ENCODE assay signal across 14 cellular contexts in genomic region chr3:184758056-184758455, GRCh38. TPM values are rescaled to one million over a fixed set of nuclear protein-coding genes. Genes with fewer than 3 reads are reported as not detected.
A peak's percentile ranks its signal among the peaks of the same experiment; 100 is the strongest.
DNase-seq lines count a peak whose midpoint lies in the region; TF ChIP-seq lines count a peak whose summit lies in the region.
"Had no signal": no experiment of that assay in that cellular context is flagged by ENCODE, and none has a peak within 500 bp of the region (broad histone marks: within the 10 kb centered on the region; RNA-seq: fewer than 3 reads in every experiment).

No MANE protein-coding gene starts in this region.

- WGBS in mesenchymal stem cell = 97% methylated on average over 11 of the region's 11 CpGs
- WGBS in transverse colon (ENCODE audit: low coverage in 1 of 2), 2 donors = 94% methylated on average over 11 of the region's 11 CpGs; no CpG with 5 or more reads in 1 of the 2 donors
- 91% methylated on average over 11 of the region's 11 CpGs for WGBS in GM23248 (ENCODE audit: low coverage in 1 of 2, low lambda C conversion rate in 2 of 2, missing lambda C conversion rate in 2 of 2), 2 experiments

- H4K8ac ChIP-seq in mesenchymal stem cell (ENCODE audit: low read length) = no peak overlapping the region

- no peaks in the 10 kb centered on the region for H3K9me3 Mint-ChIP-seq in activated T-helper 2 cell treated with anti-CD3 and anti-CD28 coated beads, Interferon-gamma antibody, Interleukin-2, Interleukin-4, amounts not matched to agents 10 μg/mL and 5 μg/mL and 100 μg/mL, durations not matched to agents 14 hours and 24 hours and 36 hours
- H3K9me3 Mint-ChIP-seq: CD8-positive, alpha-beta memory T cell; GM23338 had no signal

- H2BK15ac ChIP-seq in mesenchymal stem cell (ENCODE audit: low read depth, poor library complexity, severe bottlenecking) = no peak overlapping the region

- H4K20me1 ChIP-seq in MM.1S (ENCODE audit: insufficient read depth, low read length) (no peaks in the 10 kb centered on the region), GM23248 (ENCODE audit: insufficient read depth) (no peaks in the 10 kb centered on the region)
- H4K20me1 ChIP-seq: BLaER1 had no signal

- no peak overlapping the region for H2BK5ac ChIP-seq in mesenchymal stem cell (ENCODE audit: low read depth, low read length, poor library complexity, severe bottlenecking)

- no peaks in the 10 kb centered on the region for H3K36me3 Mint-ChIP-seq in activated T-helper 2 cell treated with anti-CD3 and anti-CD28 coated beads, Interferon-gamma antibody, Interleukin-2, Interleukin-4, amounts not matched to agents 10 μg/mL and 5 μg/mL and 100 μg/mL, durations not matched to agents 14 hours and 24 hours and 36 hours (ENCODE audit: low read depth)

- no peak for TF ChIP-seq POLR2A in transverse colon (IDR thresholded peaks at IDR 0.05)

- H2AFZ ChIP-seq in MM.1S (ENCODE audit: low read length) (peak overlapping the region; percentile 71; the same call in 1 of the 2 replicates), mesenchymal stem cell (ENCODE audit: low read depth, low read length) (no peak overlapping the region), GM23248 (no peak overlapping the region)

- no peak overlapping the region for H3K4ac ChIP-seq in mesenchymal stem cell (ENCODE audit: low read depth in 1 of 2, low read length in 2 of 2)

- H3K9me2 ChIP-seq in MM.1S (replicated peaks; ENCODE audit: insufficient read depth, low read length) (no peaks in the 10 kb centered on the region), GM23248 (ENCODE audit: insufficient read depth) (no peaks in the 10 kb centered on the region)

- no peak for TF ChIP-seq EP300 in transverse colon (IDR thresholded peaks at IDR 0.05; ENCODE audit: low read depth)

- H3K4me2 ChIP-seq in MM.1S (ENCODE audit: low read depth, low read length) (peak overlapping the region; percentile 68; the same call in 1 of the 2 replicates), mesenchymal stem cell (ENCODE audit: low read length, poor library complexity, severe bottlenecking) (no peak overlapping the region), GM23248 (ENCODE audit: unreplicated experiment) (no peak overlapping the region)

- H3K4me1 Mint-ChIP-seq in activated T-helper 2 cell treated with anti-CD3 and anti-CD28 coated beads, Interferon-gamma antibody, Interleukin-2, Interleukin-4, amounts not matched to agents 10 μg/mL and 5 μg/mL and 100 μg/mL, durations not matched to agents 14 hours and 24 hours and 36 hours (ENCODE audit: low read depth) = peaks cover 2% of the 10 kb centered on the region

- in situ Hi-C loops in transverse colon (cut with MboI; ENCODE audit: low pct_ligation_motif_present in 1 of 4, low pct_unique_long_range_greater_than_20kb in 1 of 4, low sequenced_read_pairs in 3 of 4) = no loop called here
- in situ Hi-C loops in GM23248 (cut with MboI) = no loop called here

- H3K9ac ChIP-seq in MM.1S (ENCODE audit: low read length) = no peak overlapping the region
- H3K9ac ChIP-seq in mesenchymal stem cell (ENCODE audit: low read length) = no peak overlapping the region
- H3K9ac ChIP-seq in GM23248 = no peak overlapping the region
- H3K9ac ChIP-seq: BLaER1 had no signal

- H3K9me3 ChIP-seq in MM.1S (replicated peaks; ENCODE audit: insufficient read depth, low read length) = no peaks in the 10 kb centered on the region
- no peaks in the 10 kb centered on the region for H3K9me3 ChIP-seq in mesenchymal stem cell (ENCODE audit: control insufficient read depth, low read length)
- no peaks in the 10 kb centered on the region for H3K9me3 ChIP-seq in transverse colon
- H3K9me3 ChIP-seq in GM23248 (ENCODE audit: low read depth) = no peaks in the 10 kb centered on the region
- H3K9me3 ChIP-seq: BLaER1, Caco-2 had no signal

- H3K4me3 ChIP-seq in MM.1S (ENCODE audit: low read length) (no peak overlapping the region), mesenchymal stem cell (ENCODE audit: insufficient read depth in 1 of 2, low read depth in 1 of 2, low read length in 2 of 2) (no peak overlapping the region), transverse colon (no peak overlapping the region), GM23248 (no peak overlapping the region)
- H3K4me3 ChIP-seq: BLaER1 had no signal

- H3K36me3 ChIP-seq in MM.1S (replicated peaks; ENCODE audit: insufficient read depth, low read length) = no peaks in the 10 kb centered on the region
- no peaks in the 10 kb centered on the region for H3K36me3 ChIP-seq in mesenchymal stem cell (ENCODE audit: control insufficient read depth in 1 of 2, insufficient read depth in 2 of 2, low read depth in 1 of 2, low read length in 2 of 2)
- no peaks in the 10 kb centered on the region for H3K36me3 ChIP-seq in transverse colon
- H3K36me3 ChIP-seq in GM23248 (ENCODE audit: low read depth) = no peaks in the 10 kb centered on the region
- H3K36me3 ChIP-seq: BLaER1 had no signal

- H3K27ac ChIP-seq in MM.1S (ENCODE audit: low read length) (no peak overlapping the region), mesenchymal stem cell (ENCODE audit: low read length, poor library complexity, severe bottlenecking) (no peak overlapping the region), transverse colon (peak overlapping the region; percentile 72 to 77 (median 76)), GM23248 (no peak overlapping the region)

- intact Hi-C loops in posterior vena cava (cut with DNase I) = no loop called here
- intact Hi-C loops in transverse colon (cut with DNase I; ENCODE audit: low total_unique reads) = no loop called here
- intact Hi-C loops in activated T-helper 2 cell treated with anti-CD3 and anti-CD28 coated beads, Interferon-gamma antibody, Interleukin-2, Interleukin-4, amounts not matched to agents 10 μg/mL and 5 μg/mL and 100 μg/mL, durations not matched to agents 14 hours and 24 hours and 36 hours (cut with micrococcal nuclease) = no loop called here

- no peak overlapping the region for H3K23ac ChIP-seq in mesenchymal stem cell (ENCODE audit: low read length in 2 of 2)

- H3K14ac ChIP-seq in mesenchymal stem cell (ENCODE audit: low read length in 2 of 2) = no peak overlapping the region

- no peak overlapping the region for H2AK5ac ChIP-seq in mesenchymal stem cell (ENCODE audit: low read length, severe bottlenecking)

- H3K79me2 ChIP-seq in MM.1S (ENCODE audit: low read length) (no peaks in the 10 kb centered on the region), GM23248 (ENCODE audit: insufficient read depth) (no peaks in the 10 kb centered on the region)

- peak overlapping the region; percentile 66 for H4K91ac ChIP-seq in mesenchymal stem cell (ENCODE audit: low read length)

- H2BK120ac ChIP-seq in mesenchymal stem cell (ENCODE audit: low read depth, low read length) = no peak overlapping the region

- no peak for DNase-seq in MM.1S
- no peak for DNase-seq in mesenchymal stem cell
- peak; percentile 67 for DNase-seq in posterior vena cava (ENCODE audit: low spot score)
- DNase-seq in transverse colon = no peak
- DNase-seq in GM23248 = no peak
- DNase-seq in NCI-H146 (lab: John Stamatoyannopoulos, UW) = no peak
- DNase-seq in activated T-helper 2 cell treated with anti-CD3 and anti-CD28 coated beads, Interferon-gamma antibody, Interleukin-2, Interleukin-4, amounts not matched to agents 10 μg/mL and 5 μg/mL and 100 μg/mL, durations not matched to agents 14 hours and 24 hours and 36 hours (ENCODE audit: low spot score) = no peak
- DNase-seq: 8988T, AML-193, Caco-2, H9 had no signal

- H3K79me1 ChIP-seq in mesenchymal stem cell (replicated peaks; ENCODE audit: low read length, poor library complexity, severe bottlenecking) = no peaks in the 10 kb centered on the region

- H3K27me3 Mint-ChIP-seq in activated T-helper 2 cell treated with anti-CD3 and anti-CD28 coated beads, Interferon-gamma antibody, Interleukin-2, Interleukin-4, amounts not matched to agents 10 μg/mL and 5 μg/mL and 100 μg/mL, durations not matched to agents 14 hours and 24 hours and 36 hours (ENCODE audit: low read depth) = no peaks in the 10 kb centered on the region

- no peaks in the 10 kb centered on the region for H3K4me1 ChIP-seq in MM.1S (ENCODE audit: low read length)
- H3K4me1 ChIP-seq in mesenchymal stem cell (ENCODE audit: control insufficient read depth, insufficient read depth, low read depth, low read length) = peaks cover 1% of the 10 kb centered on the region
- peaks cover 10 to 32% (median 18%) of the 10 kb centered on the region in 4 donors for H3K4me1 ChIP-seq in transverse colon
- H3K4me1 ChIP-seq in GM23248 (ENCODE audit: insufficient read depth) = peaks cover 21% of the 10 kb centered on the region
- H3K4me1 ChIP-seq: Caco-2 had no signal

- H3K4me3 Mint-ChIP-seq in activated T-helper 2 cell treated with anti-CD3 and anti-CD28 coated beads, Interferon-gamma antibody, Interleukin-2, Interleukin-4, amounts not matched to agents 10 μg/mL and 5 μg/mL and 100 μg/mL, durations not matched to agents 14 hours and 24 hours and 36 hours (ENCODE audit: low read depth) = no peak overlapping the region
- H3K4me3 Mint-ChIP-seq: CD8-positive, alpha-beta memory T cell; GM23338; H9 had no signal

- no peak overlapping the region for H3K18ac ChIP-seq in mesenchymal stem cell (ENCODE audit: low read depth in 1 of 2, low read length in 2 of 2)

- no peaks in the 10 kb centered on the region for H3F3A ChIP-seq in MM.1S (ENCODE audit: insufficient read depth, low read length)
- peaks cover 10% of the 10 kb centered on the region; the same call in 1 of the 2 replicates for H3F3A ChIP-seq in GM23248 (ENCODE audit: insufficient read depth)

- peak overlapping the region in 1 of 2 experiments; percentile 45 for H2BK12ac ChIP-seq in mesenchymal stem cell (ENCODE audit: low read length in 2 of 2)

- H3K27me3 ChIP-seq in MM.1S (replicated peaks; ENCODE audit: insufficient read depth, low read length) = no peaks in the 10 kb centered on the region
- peaks cover 0 to 24% of the 10 kb centered on the region in 2 experiments for H3K27me3 ChIP-seq in mesenchymal stem cell (ENCODE audit: control insufficient read depth in 1 of 2, insufficient read depth in 1 of 2, low read length in 2 of 2)
- H3K27me3 ChIP-seq in transverse colon = no peaks in the 10 kb centered on the region
- no peaks in the 10 kb centered on the region for H3K27me3 ChIP-seq in GM23248 (replicated peaks; ENCODE audit: insufficient read depth)
- H3K27me3 ChIP-seq: BLaER1 had no signal

- no peak overlapping the region for H3K27ac Mint-ChIP-seq in activated T-helper 2 cell treated with anti-CD3 and anti-CD28 coated beads, Interferon-gamma antibody, Interleukin-2, Interleukin-4, amounts not matched to agents 10 μg/mL and 5 μg/mL and 100 μg/mL, durations not matched to agents 14 hours and 24 hours and 36 hours
- H3K27ac Mint-ChIP-seq: CD8-positive, alpha-beta memory T cell; GM23338 had no signal

- TF ChIP-seq CTCF in MM.1S (IDR thresholded peaks at IDR 0.05; ENCODE audit: low read length) (no peak), transverse colon (IDR thresholded peaks at IDR 0.05) (no peak)

RNA-seq across cellular contexts. Expression of gene MAGEF1, which starts 46.2 kb away (rescaled TPM):
- polyA plus RNA-seq in mesenchymal stem cell (2013, experiment 1 of 2) = 21.2 TPM
- polyA plus RNA-seq in mesenchymal stem cell (2013, experiment 2 of 2) = 22.4 TPM
- total RNA-seq in posterior vena cava = 10 to 100 TPM; 29.6 to 31.3 TPM
- total RNA-seq in transverse colon = 10 to 100 TPM in 3 of 4 donors, 1 to 10 TPM in 1; 4.2 to 22.5 (median 16.0) TPM
- 25.0 and 38.9 TPM in 2 replicates for total RNA-seq in GM23248 (2014; rRNA removed; shearing (Covaris generic))
- polyA plus RNA-seq in GM23248 (2016; fragmentation: Nextera tagmentation; extraction: Ambion mirVana) = 38.7 and 39.0 TPM in 2 replicates
- total RNA-seq in activated T-helper 2 cell treated with anti-CD3 and anti-CD28 coated beads, Interferon-gamma antibody, Interleukin-2, Interleukin-4, amounts not matched to agents 10 μg/mL and 5 μg/mL and 100 μg/mL, durations not matched to agents 14 hours and 24 hours and 36 hours = 15.9 and 16.0 TPM in 2 replicates

RNA-seq across cellular contexts. Expression of gene VPS8, which starts 53.9 kb away (rescaled TPM):
- 13.9 TPM for polyA plus RNA-seq in mesenchymal stem cell (2013, experiment 1 of 2)
- 15.3 TPM for polyA plus RNA-seq in mesenchymal stem cell (2013, experiment 2 of 2)
- 10 to 100 TPM; 58.8 to 66.8 TPM for total RNA-seq in posterior vena cava
- 100 to 1,000 TPM in 1 of 4 donors, 10 to 100 TPM in 3; 35.8 to 115 (median 70.3) TPM for total RNA-seq in transverse colon
- 36.4 and 45.5 TPM in 2 replicates for total RNA-seq in GM23248 (2014; rRNA removed; shearing (Covaris generic))
- 17.0 and 17.8 TPM in 2 replicates for polyA plus RNA-seq in GM23248 (2016; fragmentation: Nextera tagmentation; extraction: Ambion mirVana)
- total RNA-seq in activated T-helper 2 cell treated with anti-CD3 and anti-CD28 coated beads, Interferon-gamma antibody, Interleukin-2, Interleukin-4, amounts not matched to agents 10 μg/mL and 5 μg/mL and 100 μg/mL, durations not matched to agents 14 hours and 24 hours and 36 hours = 36.6 and 40.1 TPM in 2 replicates

Comparison
In these comparisons a context has a peak if more than half of its experiments do, and no peak if none do; other contexts are left out.
1. H3K27ac ChIP-seq: peak in transverse colon (4 of 4); none in MM.1S (single experiment), mesenchymal stem cell (single experiment) and GM23248 (single experiment).